9 cellular contexts compared by ENCODE assay signal in the genomic region with DNA sequence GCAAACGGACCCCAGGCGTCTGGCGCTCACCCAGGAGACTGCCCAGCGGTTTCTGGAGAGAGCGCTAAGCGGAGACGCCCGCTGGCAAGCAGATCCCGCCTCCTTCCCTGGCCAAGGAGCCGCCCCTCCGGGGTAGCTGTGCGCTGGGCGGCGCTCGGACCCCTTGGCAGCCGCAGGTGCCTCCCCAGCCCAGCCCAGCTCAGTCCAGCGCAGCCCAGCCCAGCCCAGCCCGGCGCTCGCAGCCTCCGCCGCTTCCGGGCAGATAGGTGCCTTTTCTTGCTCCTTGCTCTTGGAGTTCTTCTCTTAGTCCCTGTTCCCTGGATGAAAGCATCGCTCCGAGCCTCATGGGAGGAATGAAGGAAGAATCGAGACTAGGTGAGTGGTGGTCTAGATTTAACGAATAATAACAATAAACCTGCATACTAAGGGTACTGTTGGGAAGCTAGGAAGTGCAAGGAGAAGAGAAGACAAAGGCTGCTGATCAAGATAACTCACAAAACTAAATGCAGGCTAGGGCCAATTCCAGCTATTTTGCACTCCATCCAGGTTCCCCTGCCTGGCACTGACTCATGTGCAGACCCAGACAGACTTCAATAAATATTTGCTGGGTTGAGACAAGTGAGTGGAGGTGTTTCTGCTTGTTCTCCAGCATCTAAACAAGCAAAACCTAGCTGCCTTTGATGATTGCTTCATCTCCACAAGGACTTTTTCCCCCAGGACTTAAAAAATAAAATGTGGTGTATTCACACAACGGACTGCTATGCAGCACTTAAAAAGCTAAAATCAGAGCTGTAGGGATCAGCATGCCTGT. TPM values are rescaled to one million over a fixed set of nuclear protein-coding genes. Genes with fewer than 3 reads are reported as not detected.
DNase-seq lines count a peak whose midpoint lies in the region; ATAC-seq, FAIRE-seq and TF ChIP-seq lines count a peak whose summit lies in the region.
"Had no signal": no experiment of that assay in that cellular context is flagged by ENCODE, and none has a peak within 500 bp of the region (broad histone marks: within the 10 kb centered on the region; RNA-seq: fewer than 3 reads in every experiment).

A gene (plus strand): TSS at position 202 of the 811 bp plus-strand sequence. CDS start 4,609 bp downstream, outside the sequence.

- H3K27me3 Mint-ChIP-seq in mesothelial cell of epicardium (ENCODE audit: low read depth): peaks cover 71% of the 10 kb centered on the region

- H3K4me2 ChIP-seq in endothelial cell of umbilical vein (ENCODE audit: insufficient read depth, low read length): peak within 1 kb of the TSS; percentile 58

- no peaks in the 10 kb centered on the region for H3K4me1 ChIP-seq in endothelial cell of umbilical vein (ENCODE audit: control insufficient read depth, extremely low read depth, insufficient read depth, low read length)

- H4K20me1 ChIP-seq in endothelial cell of umbilical vein (replicated peaks; ENCODE audit: control insufficient read depth, extremely low read depth, insufficient read depth, low read length): no peaks in the 10 kb centered on the region

- no peak for TF ChIP-seq CTCF in endothelial cell of umbilical vein (IDR thresholded peaks at IDR 0.05; ENCODE audit: extremely low read depth in 1 of 2, insufficient read depth in 1 of 2, low read depth in 1 of 2, low read length in 2 of 2)
- TF ChIP-seq CTCF in mesothelial cell of epicardium (IDR thresholded peaks at IDR 0.05; ENCODE audit: unreplicated experiment): no peak

- peaks cover 6% of the 10 kb centered on the region for H3K9me3 Mint-ChIP-seq in mesothelial cell of epicardium

- no peak for TF ChIP-seq POLR2A in endothelial cell of umbilical vein (IDR thresholded peaks at IDR 0.05; ENCODE audit: low read depth, low read length)

- H3K9ac ChIP-seq in endothelial cell of umbilical vein (replicated peaks; ENCODE audit: extremely low read depth, insufficient read depth, low read length): no peak within 1 kb of the TSS

- H3K4me3 ChIP-seq in endothelial cell of umbilical vein (replicated peaks in 1 of 3; ENCODE audit: insufficient read depth in 1 of 3, low read depth in 1 of 3, low read length in 3 of 3): peak within 1 kb of the TSS; percentile 19 to 35 (median 34)
- H3K4me3 ChIP-seq: K562 had no signal

- DNase-seq in H4 (ENCODE audit: low spot score) (peak; percentile 21), NCI-H82 (lab: John Stamatoyannopoulos, UW) (peak; percentile 74), endothelial cell of umbilical vein (ENCODE audit: low read depth, low spot score) (peak; percentile 25), mesothelial cell of epicardium (ENCODE audit: low spot score in 2 of 2, unreplicated experiment in 2 of 2) (peak; percentile 37 to 63), ureter (ENCODE audit: low spot score) (peak; percentile 77), T-helper 1 cell (no peak)

- peak; percentile 15 for FAIRE-seq in endothelial cell of umbilical vein (lab: Jason Lieb, UNC)
- FAIRE-seq: K562 had no signal

- H3K4me3 Mint-ChIP-seq in mesothelial cell of epicardium: peak within 1 kb of the TSS; percentile 69

- H3K27ac Mint-ChIP-seq in mesothelial cell of epicardium: no peak within 1 kb of the TSS

- no TSS peak for BruUV-seq in endothelial cell of umbilical vein (replicated peaks; lab: Mats Ljungman, UMichigan)

- H2AFZ ChIP-seq in endothelial cell of umbilical vein (ENCODE audit: low read depth, low read length): peak within 1 kb of the TSS; percentile 93

- CTCF ChIA-PET in endothelial cell of umbilical vein (lab: Charles Lee): interaction anchor here (0.9 to 1.6 kb wide), 6 partner anchors 11 to 157 kb away, joined by 3 to 16 read pairs (median 4); no protein-coding TSS in a partner anchor

- dilution Hi-C loops in endothelial cell of umbilical vein (cut with MboI; ENCODE audit: extremely low pct_ligation_motif_present, low sequenced_read_pairs): no loop called here

- ATAC-seq in GM18498 (IDR thresholded peaks at IDR 0.05; ENCODE audit: unreplicated experiment) (no peak), GM21390 (IDR thresholded peaks at IDR 0.05; ENCODE audit: unreplicated experiment) (no peak)
- ATAC-seq: K562 had no signal

- no peaks in the 10 kb centered on the region for H3K36me3 ChIP-seq in endothelial cell of umbilical vein (ENCODE audit: control insufficient read depth in 2 of 2, extremely low read depth in 1 of 2, insufficient read depth in 2 of 2, low read length in 2 of 2)

- intact Hi-C loops in endothelial cell of umbilical vein (cut with micrococcal nuclease): no loop called here

- no peak within 1 kb of the TSS for H3K27ac ChIP-seq in endothelial cell of umbilical vein (ENCODE audit: insufficient read depth, low read depth, low read length)

- no peaks in the 10 kb centered on the region for H3K9me3 ChIP-seq in endothelial cell of umbilical vein (replicated peaks; ENCODE audit: control insufficient read depth, insufficient read depth, low read length)

- H3K27me3 ChIP-seq in endothelial cell of umbilical vein (ENCODE audit: control insufficient read depth in 2 of 2, insufficient read depth in 2 of 2, low read length in 2 of 2): peaks cover 22 to 37% of the 10 kb centered on the region in 2 experiments

- no peaks in the 10 kb centered on the region for H3K79me2 ChIP-seq in endothelial cell of umbilical vein (ENCODE audit: control insufficient read depth, insufficient read depth, low read length)

- H3K9me1 ChIP-seq in endothelial cell of umbilical vein (replicated peaks; ENCODE audit: control insufficient read depth, extremely low read depth, insufficient read depth, low read length): no peaks in the 10 kb centered on the region

- H3K4me1 Mint-ChIP-seq in mesothelial cell of epicardium: peaks cover 5% of the 10 kb centered on the region

- POLR2A ChIA-PET in endothelial cell of umbilical vein (lab: Charles Lee): interaction anchor here (0.8 kb wide), 1 partner anchor 89 kb away, joined by 4 read pairs; no protein-coding TSS in a partner anchor

- H3K36me3 Mint-ChIP-seq in mesothelial cell of epicardium: no peaks in the 10 kb centered on the region

TF ChIP-seq in endothelial cell of umbilical vein, 7 proteins besides CTCF, POLR2A, EP300 and RAD21:
- TF ChIP-seq FOS (IDR thresholded peaks at IDR 0.05; ENCODE audit: borderline replicate concordance, insufficient read depth, low read length): no peak
- TF ChIP-seq GATA2 (IDR thresholded peaks at IDR 0.05; ENCODE audit: insufficient read depth, insufficient read length, low read depth, low read length): no peak
- TF ChIP-seq, protein P1, sequence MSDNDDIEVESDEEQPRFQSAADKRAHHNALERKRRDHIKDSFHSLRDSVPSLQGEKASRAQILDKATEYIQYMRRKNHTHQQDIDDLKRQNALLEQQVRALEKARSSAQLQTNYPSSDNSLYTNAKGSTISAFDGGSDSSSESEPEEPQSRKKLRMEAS (IDR thresholded peaks at IDR 0.05; ENCODE audit: insufficient read depth, insufficient read length): no peak
- no peak for TF ChIP-seq JUN (IDR thresholded peaks at IDR 0.05; ENCODE audit: borderline replicate concordance, insufficient read depth, insufficient read length, low read depth)
- no peak for TF ChIP-seq POLR2AphosphoS5 (IDR thresholded peaks at IDR 0.05; ENCODE audit: insufficient read depth, low read depth, low read length)
- no peak for TF ChIP-seq MYC (IDR thresholded peaks at IDR 0.05; ENCODE audit: low read depth, low read length)
- TF ChIP-seq EZH2 (IDR thresholded peaks at IDR 0.05; ENCODE audit: borderline replicate concordance, low read depth, low read length, severe bottlenecking): no peak

RNA-seq across cellular contexts. Expression of the gene that starts here (rescaled TPM):
- total RNA-seq in H4 (2014; rRNA removed; shearing (Covaris generic)): 0.04 and 0.77 TPM in 2 replicates
- total RNA-seq in endothelial cell of umbilical vein (not detected in 2 replicates), mesothelial cell of epicardium (3.3 to 6.3 TPM (median 3.5 TPM) in 3 replicates), ureter (9.7 TPM)
- polyA plus RNA-seq in endothelial cell of umbilical vein: not detected in 2 replicates
- not detected in 2 replicates for polyA plus RNA-seq in endothelial cell of umbilical vein (2011; cell fraction: cytosol; rRNA removed)
- polyA plus RNA-seq in endothelial cell of umbilical vein (2011; cell fraction: nucleus; rRNA removed): not detected in 2 replicates
- 0.13 TPM in 1 of 2 replicates, not detected in the other for polyA plus RNA-seq in endothelial cell of umbilical vein (2012)
- polyA minus RNA-seq in endothelial cell of umbilical vein: 0.04 TPM in 1 of 2 replicates, not detected in the other
- polyA minus RNA-seq in endothelial cell of umbilical vein (2011; cell fraction: cytosol; rRNA and poly(A)+ RNA removed): 0.31 TPM
- not detected in 2 replicates for polyA minus RNA-seq in endothelial cell of umbilical vein (2011; cell fraction: nucleus; rRNA and poly(A)+ RNA removed)
- total RNA-seq: K562 had no signal
- polyA plus RNA-seq: K562 had no signal

Comparison
In these comparisons a context has a peak if more than half of its experiments do, and no peak if none do; other contexts are left out.
1. Peak in DNase-seq in H4; RNA of the gene not detected or under 1 TPM.
2. Peak in DNase-seq, H3K4me3 ChIP-seq and H3K4me2 ChIP-seq in endothelial cell of umbilical vein; RNA of the gene not detected or under 1 TPM.
3. DNase-seq: peak in NCI-H82 (single experiment), mesothelial cell of epicardium (2 of 2) and ureter (single experiment); none in T-helper 1 cell (0 of 5).